Comparison of ENCODE assay signal across 16 cellular contexts in the genomic region with DNA sequence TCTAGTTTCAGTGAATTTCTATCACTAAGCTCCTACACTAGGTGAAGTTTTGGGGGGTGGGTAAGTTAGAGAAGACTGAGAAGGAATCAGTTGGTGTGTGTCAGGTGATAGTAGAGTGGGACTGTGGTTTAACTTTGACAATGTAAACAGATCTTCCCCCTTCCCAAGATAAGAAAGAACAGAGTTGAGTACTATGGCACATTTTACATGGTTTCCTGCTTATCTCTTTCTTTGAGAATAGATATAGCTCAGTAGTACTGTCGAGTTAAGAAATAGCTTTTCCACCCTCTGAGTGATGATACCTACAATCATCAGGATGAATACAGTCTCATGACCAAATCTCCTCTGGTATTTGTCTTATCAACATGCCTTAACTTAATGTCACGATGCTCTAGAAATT. TPM values are rescaled to one million over a fixed set of nuclear protein-coding genes. Genes with fewer than 3 reads are reported as not detected.
DNase-seq lines count a peak whose midpoint lies in the region; ATAC-seq and TF ChIP-seq lines count a peak whose summit lies in the region.
"Had no signal": no experiment of that assay in that cellular context is flagged by ENCODE, and none has a peak within 500 bp of the region (broad histone marks: within the 10 kb centered on the region; RNA-seq: fewer than 3 reads in every experiment).

No MANE protein-coding gene starts in this region.

- H3K36me3 Mint-ChIP-seq in activated naive CD8-positive, alpha-beta T cell treated with anti-CD3 and anti-CD28 coated beads, Interleukin-2, amount 50 U/mL, for 24 hours (ENCODE audit: low read depth), result no peaks in the 10 kb centered on the region
- H3K36me3 Mint-ChIP-seq in activated naive CD8-positive, alpha-beta T cell treated with anti-CD3 and anti-CD28 coated beads for 36 hours, result no peaks in the 10 kb centered on the region
- H3K36me3 Mint-ChIP-seq in endodermal cell (ENCODE audit: low read depth), result no peaks in the 10 kb centered on the region
- no peaks in the 10 kb centered on the region for H3K36me3 Mint-ChIP-seq in natural killer cell treated with Interleukin-12 subunit alpha and Interleukin-12 subunit beta and Interleukin-15 and Interleukin-18, amount 100 ng/mL, for 72 hours

- peaks cover 43% of the 10 kb centered on the region for H3K4me1 Mint-ChIP-seq in activated naive CD8-positive, alpha-beta T cell treated with anti-CD3 and anti-CD28 coated beads, Interleukin-2, amount 50 U/mL, for 24 hours
- peaks cover 44% of the 10 kb centered on the region for H3K4me1 Mint-ChIP-seq in activated naive CD8-positive, alpha-beta T cell treated with anti-CD3 and anti-CD28 coated beads for 36 hours
- H3K4me1 Mint-ChIP-seq in endodermal cell, result peaks cover 33% of the 10 kb centered on the region
- H3K4me1 Mint-ChIP-seq in natural killer cell treated with Interleukin-12 subunit alpha and Interleukin-12 subunit beta and Interleukin-15 and Interleukin-18, amount 100 ng/mL, for 72 hours (ENCODE audit: low read depth in 2 of 2), result peaks cover 12 to 26% of the 10 kb centered on the region in 2 donors

- H3K27ac ChIP-seq in ascending aorta, result peak overlapping the region; percentile 57 to 67
- H3K27ac ChIP-seq in endodermal cell (ENCODE audit: low read depth, low read length), result no peak overlapping the region
- no peak overlapping the region for H3K27ac ChIP-seq in breast epithelium
- H3K27ac ChIP-seq: 22Rv1, A549, C4-2B had no signal

- no peak for ATAC-seq in activated naive CD8-positive, alpha-beta T cell treated with anti-CD3 and anti-CD28 coated beads, Interleukin-2, amount 50 U/mL, for 24 hours
- no peak for ATAC-seq in natural killer cell treated with Interleukin-12 subunit alpha and Interleukin-12 subunit beta and Interleukin-15 and Interleukin-18, amount 100 ng/mL, for 72 hours
- ATAC-seq in HG02870 (IDR thresholded peaks at IDR 0.05; ENCODE audit: unreplicated experiment), result no peak
- ATAC-seq: A549 had no signal

- intact Hi-C loops in ascending aorta (cut with DNase I) (no loop called here), breast epithelium (cut with DNase I; ENCODE audit: low total_unique reads) (no loop called here)

- no peak overlapping the region for H3K9ac ChIP-seq in endodermal cell (ENCODE audit: extremely low read depth, low read length, poor library complexity, severe bottlenecking)
- H3K9ac ChIP-seq: GM23248 had no signal

- 65% methylated on average over 2 of the region's 2 CpGs; no CpG with 5 or more reads in 1 of the 2 experiments for WGBS in endodermal cell (ENCODE audit: insufficient coverage in 1 of 2, insufficient read length in 1 of 2), 2 experiments

- peaks cover 1% of the 10 kb centered on the region for H3K27me3 Mint-ChIP-seq in activated naive CD8-positive, alpha-beta T cell treated with anti-CD3 and anti-CD28 coated beads, Interleukin-2, amount 50 U/mL, for 24 hours
- peaks cover 4% of the 10 kb centered on the region for H3K27me3 Mint-ChIP-seq in activated naive CD8-positive, alpha-beta T cell treated with anti-CD3 and anti-CD28 coated beads for 36 hours
- H3K27me3 Mint-ChIP-seq in endodermal cell (ENCODE audit: insufficient read depth), result no peaks in the 10 kb centered on the region
- H3K27me3 Mint-ChIP-seq in natural killer cell treated with Interleukin-12 subunit alpha and Interleukin-12 subunit beta and Interleukin-15 and Interleukin-18, amount 100 ng/mL, for 72 hours, result peaks cover 0 to 15% of the 10 kb centered on the region in 2 donors

- no peaks in the 10 kb centered on the region for H3K9me3 Mint-ChIP-seq in activated naive CD8-positive, alpha-beta T cell treated with anti-CD3 and anti-CD28 coated beads, Interleukin-2, amount 50 U/mL, for 24 hours
- H3K9me3 Mint-ChIP-seq in activated naive CD8-positive, alpha-beta T cell treated with anti-CD3 and anti-CD28 coated beads for 36 hours, result no peaks in the 10 kb centered on the region
- no peaks in the 10 kb centered on the region for H3K9me3 Mint-ChIP-seq in endodermal cell
- no peaks in the 10 kb centered on the region for H3K9me3 Mint-ChIP-seq in natural killer cell treated with Interleukin-12 subunit alpha and Interleukin-12 subunit beta and Interleukin-15 and Interleukin-18, amount 100 ng/mL, for 72 hours
- H3K9me3 Mint-ChIP-seq: CD4-positive, alpha-beta T cell had no signal

- H3K27me3 ChIP-seq in ascending aorta, result no peaks in the 10 kb centered on the region
- H3K27me3 ChIP-seq in endodermal cell (ENCODE audit: control insufficient read depth, insufficient read depth, low read length, poor library complexity, severe bottlenecking), result peaks cover 5% of the 10 kb centered on the region
- no peaks in the 10 kb centered on the region for H3K27me3 ChIP-seq in breast epithelium

- H3K9me3 ChIP-seq in ascending aorta (no peaks in the 10 kb centered on the region), endodermal cell (ENCODE audit: control insufficient read depth, low read length) (no peaks in the 10 kb centered on the region), breast epithelium (no peaks in the 10 kb centered on the region)
- H3K9me3 ChIP-seq: A549, Caco-2, HAP-1 had no signal

- TF ChIP-seq POLR2A in breast epithelium (IDR thresholded peaks at IDR 0.05), result no peak

- no peaks in the 10 kb centered on the region for H3K36me3 ChIP-seq in ascending aorta
- H3K36me3 ChIP-seq in endodermal cell (ENCODE audit: control insufficient read depth, insufficient read depth, low read length), result no peaks in the 10 kb centered on the region
- no peaks in the 10 kb centered on the region for H3K36me3 ChIP-seq in breast epithelium
- H3K36me3 ChIP-seq: HAP-1 had no signal

- H3K27ac Mint-ChIP-seq in activated naive CD8-positive, alpha-beta T cell treated with anti-CD3 and anti-CD28 coated beads, Interleukin-2, amount 50 U/mL, for 24 hours, result peak overlapping the region; percentile 15
- no peak overlapping the region for H3K27ac Mint-ChIP-seq in activated naive CD8-positive, alpha-beta T cell treated with anti-CD3 and anti-CD28 coated beads for 36 hours
- H3K27ac Mint-ChIP-seq in endodermal cell, result no peak overlapping the region
- peak overlapping the region in 1 of 2 donors; percentile 69 for H3K27ac Mint-ChIP-seq in natural killer cell treated with Interleukin-12 subunit alpha and Interleukin-12 subunit beta and Interleukin-15 and Interleukin-18, amount 100 ng/mL, for 72 hours
- H3K27ac Mint-ChIP-seq: CD4-positive, alpha-beta T cell had no signal

- no peak for DNase-seq in activated naive CD8-positive, alpha-beta T cell treated with anti-CD3 and anti-CD28 coated beads, Interleukin-2, amount 50 U/mL, for 24 hours
- DNase-seq in activated naive CD8-positive, alpha-beta T cell treated with anti-CD3 and anti-CD28 coated beads for 36 hours, result no peak
- DNase-seq in ascending aorta (ENCODE audit: low spot score in 2 of 2), result no peak
- DNase-seq in endodermal cell, result no peak
- DNase-seq in natural killer cell treated with Interleukin-12 subunit alpha and Interleukin-12 subunit beta and Interleukin-15 and Interleukin-18, amount 100 ng/mL, for 72 hours (ENCODE audit: low spot score), result no peak
- no peak for DNase-seq in breast epithelium (ENCODE audit: low spot score in 2 of 2)
- DNase-seq: AML-193; Caco-2; CD4-positive, alpha-beta T cell; GM23248 had no signal

- no peak for TF ChIP-seq CTCF in ascending aorta (IDR thresholded peaks at IDR 0.05)
- no peak for TF ChIP-seq CTCF in endodermal cell (conservative IDR thresholded peaks at IDR 0.05)
- no peak for TF ChIP-seq CTCF in breast epithelium (IDR thresholded peaks at IDR 0.05)

- H3K4me3 ChIP-seq in ascending aorta (no peak overlapping the region), endodermal cell (ENCODE audit: low read length) (peak overlapping the region; percentile 5), breast epithelium (no peak overlapping the region)
- H3K4me3 ChIP-seq: A549, GM23248, HAP-1 had no signal

- H3K4me1 ChIP-seq in ascending aorta (peaks cover 0 to 10% of the 10 kb centered on the region in 2 donors), endodermal cell (ENCODE audit: control insufficient read depth, insufficient read depth, low read length) (peaks cover 9% of the 10 kb centered on the region), breast epithelium (no peaks in the 10 kb centered on the region)
- H3K4me1 ChIP-seq: A549, Caco-2 had no signal

- H3K4me3 Mint-ChIP-seq in activated naive CD8-positive, alpha-beta T cell treated with anti-CD3 and anti-CD28 coated beads, Interleukin-2, amount 50 U/mL, for 24 hours, result no peak overlapping the region
- H3K4me3 Mint-ChIP-seq in activated naive CD8-positive, alpha-beta T cell treated with anti-CD3 and anti-CD28 coated beads for 36 hours, result no peak overlapping the region
- no peak overlapping the region for H3K4me3 Mint-ChIP-seq in endodermal cell
- H3K4me3 Mint-ChIP-seq in natural killer cell treated with Interleukin-12 subunit alpha and Interleukin-12 subunit beta and Interleukin-15 and Interleukin-18, amount 100 ng/mL, for 72 hours, result no peak overlapping the region
- H3K4me3 Mint-ChIP-seq: CD4-positive, alpha-beta T cell had no signal

RNA-seq across cellular contexts. Expression of gene GAP43, which starts 42.8 kb away (rescaled TPM):
- total RNA-seq in activated naive CD8-positive, alpha-beta T cell treated with anti-CD3 and anti-CD28 coated beads for 36 hours, result under 1 TPM in 1 of 2 experiments, not detected in 1; 0.16 TPM
- total RNA-seq in ascending aorta (0.21 TPM), endodermal cell (1 to 10 TPM; 1.5 to 8.0 TPM), breast epithelium (under 1 TPM in 1 of 3 donors, not detected in 2; 0.16 TPM)
- polyA plus RNA-seq in endodermal cell (2013, experiment 1 of 2), result 78.0 TPM
- polyA plus RNA-seq in endodermal cell (2013, experiment 2 of 2), result 84.6 TPM
- under 1 TPM in 1 of 2 donors, not detected in 1; 0.50 TPM for total RNA-seq in natural killer cell treated with Interleukin-12 subunit alpha and Interleukin-12 subunit beta and Interleukin-15 and Interleukin-18, amount 100 ng/mL, for 72 hours
- total RNA-seq: Caco-2; CD4-positive, alpha-beta T cell; HT-29 had no signal
- polyA plus RNA-seq: A549 had no signal

Comparison
In these comparisons a context has a peak if more than half of its experiments do, and no peak if none do; other contexts are left out.
1. H3K27ac ChIP-seq: peak in ascending aorta (2 of 2); none in endodermal cell (single experiment) and breast epithelium (0 of 2).